ENCODE assay signal across 8 cellular contexts in the genomic region with DNA sequence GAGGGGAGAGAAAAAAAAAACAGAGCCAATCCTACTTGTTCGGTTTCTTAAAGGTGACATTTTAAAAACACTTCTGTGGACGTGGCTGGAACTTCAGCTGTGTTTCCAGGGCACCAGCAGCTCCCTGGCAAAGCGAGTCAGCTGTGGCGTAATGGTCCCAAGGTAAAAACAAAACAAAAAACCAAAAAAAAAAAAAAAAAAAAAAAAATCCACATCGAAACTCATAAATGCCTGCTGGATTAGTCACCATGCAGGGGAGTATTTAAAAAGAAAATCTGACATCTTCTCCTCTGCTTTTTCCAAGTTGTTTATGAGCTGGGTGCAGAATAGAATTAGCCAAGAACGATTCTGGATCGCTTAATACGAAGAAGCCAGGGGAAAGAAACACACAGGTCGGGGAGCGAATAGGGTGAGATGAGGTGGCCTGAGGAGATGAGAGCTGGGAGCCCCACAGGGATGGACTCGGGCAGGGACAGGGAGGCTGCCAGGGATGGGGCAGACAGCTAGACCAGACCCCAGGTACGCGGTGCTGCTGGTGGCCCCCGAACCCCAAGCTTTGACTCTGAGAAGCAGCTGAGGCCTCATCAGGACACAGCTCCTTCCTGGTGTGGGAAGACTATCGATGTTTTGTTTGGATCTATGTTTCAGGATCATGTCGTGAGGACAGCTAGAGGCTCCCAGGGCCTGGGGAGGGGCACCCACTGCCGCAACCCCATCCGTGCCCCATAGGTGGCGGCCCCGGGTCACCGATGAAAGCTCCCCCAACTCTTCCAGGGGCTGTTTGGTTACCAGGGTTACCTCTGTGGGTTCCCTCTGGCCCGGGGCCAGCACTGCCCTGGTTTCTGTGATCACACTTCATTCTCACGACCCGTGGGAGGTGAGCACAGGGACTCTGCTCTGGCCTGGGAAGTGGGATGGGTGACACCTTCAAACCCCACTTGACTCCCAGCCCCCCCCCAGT. TPM values are rescaled to one million over a fixed set of nuclear protein-coding genes. Genes with fewer than 3 reads are reported as not detected.
DNase-seq lines count a peak whose midpoint lies in the region; ATAC-seq and TF ChIP-seq lines count a peak whose summit lies in the region.

No MANE protein-coding gene starts in this region.

- no peak for TF ChIP-seq EP300 in tibial nerve (IDR thresholded peaks at IDR 0.05)

- POLR2A ChIA-PET in activated CD4-positive, alpha-beta memory T cell treated with anti-CD3 and anti-CD28 coated beads, Interleukin-2, amount 10 ng/mL, durations not matched to agents 7 days and 5 days (lab: Charles Lee) = interaction anchor here (1.7 to 1.8 kb wide), 2 partner anchors 8 to 14 kb away, joined by 8 to 11 read pairs; partner anchors contain the start of genes SNAPC2 and TIMM44

- H3K4me3 ChIP-seq in GM12865 (ENCODE audit: low read depth, low read length) (no peak overlapping the region), tibial nerve (peak overlapping the region in 1 of 4 donors; percentile 23)

- TF ChIP-seq POLR2A in tibial nerve (IDR thresholded peaks at IDR 0.05) = no peak

- H3K4me3 Mint-ChIP-seq in activated CD4-positive, alpha-beta memory T cell treated with anti-CD3 and anti-CD28 coated beads, Interleukin-2, amount 10 ng/mL, durations not matched to agents 7 days and 5 days = no peak overlapping the region
- peak overlapping the region; percentile 45 for H3K4me3 Mint-ChIP-seq in natural killer cell

- H3K27ac ChIP-seq in tibial nerve = peak overlapping the region; percentile 54 to 94 (median 80)

- TF ChIP-seq CTCF in GM12865 (IDR thresholded peaks at IDR 0.05; ENCODE audit: insufficient read depth, low read depth, low read length, missing control alignments) (peak; percentile 45), natural killer cell (IDR thresholded peaks at IDR 0.05) (peak; percentile 49), tibial nerve (IDR thresholded peaks at IDR 0.05) (peak in 1 of 5 experiments; percentile 9)

- H3K27me3 Mint-ChIP-seq in activated CD4-positive, alpha-beta memory T cell treated with anti-CD3 and anti-CD28 coated beads, Interleukin-2, amount 10 ng/mL, durations not matched to agents 7 days and 5 days = no peaks in the 10 kb centered on the region
- H3K27me3 Mint-ChIP-seq in natural killer cell (ENCODE audit: low read depth in 2 of 2) = no peaks in the 10 kb centered on the region

- 49 to 53% methylated on average over 24 of the region's 24 CpGs for WGBS in tibial nerve, 2 donors

- DNase-seq in GM12865 (ENCODE audit: low read depth) (peak; percentile 72), MV-4-11 (lab: John Stamatoyannopoulos, UW) (peak; percentile 76), natural killer cell (peak; percentile 72), tibial nerve (ENCODE audit: low spot score in 2 of 2) (peak; percentile 48 to 53), OCI-M2 (lab: John Stamatoyannopoulos, UW; ENCODE audit: unreplicated experiment) (no peak), NCI-H2029 treated with DMSO at 0.1 percent for 48 hours (lab: John Stamatoyannopoulos, UW) (no peak)
- DNase-seq in activated CD4-positive, alpha-beta memory T cell treated with anti-CD3 and anti-CD28 coated beads, Interleukin-2, amount 10 ng/mL, durations not matched to agents 7 days and 5 days = peak; percentile 56
- peak; percentile 66 for DNase-seq in effector CD8-positive, alpha-beta T cell (lab: John Stamatoyannopoulos, UW)

- CTCF ChIA-PET in activated CD4-positive, alpha-beta memory T cell treated with anti-CD3 and anti-CD28 coated beads, Interleukin-2, amount 10 ng/mL, durations not matched to agents 7 days and 5 days (lab: Charles Lee) = interaction anchor here (0.6 to 3.5 kb wide), 8 partner anchors 9 to 605 kb away, joined by 3 to 28 read pairs (median 4); partner anchors contain the start of genes SNAPC2 and TIMM44

- no peaks in the 10 kb centered on the region for H3K9me3 ChIP-seq in tibial nerve

- peaks cover 16% of the 10 kb centered on the region for H3K4me1 Mint-ChIP-seq in activated CD4-positive, alpha-beta memory T cell treated with anti-CD3 and anti-CD28 coated beads, Interleukin-2, amount 10 ng/mL, durations not matched to agents 7 days and 5 days
- H3K4me1 Mint-ChIP-seq in natural killer cell = peaks cover 0 to 19% of the 10 kb centered on the region in 2 donors

- intact Hi-C loops in natural killer cell (cut with micrococcal nuclease) = loop anchor here (2.0 kb wide), 1 partner anchor 14 kb away; the partner anchor contains the start of gene TIMM44

- H3K4me1 ChIP-seq in tibial nerve = peaks cover 0 to 54% (median 23%) of the 10 kb centered on the region in 4 donors

- H3K9me3 Mint-ChIP-seq in activated CD4-positive, alpha-beta memory T cell treated with anti-CD3 and anti-CD28 coated beads, Interleukin-2, amount 10 ng/mL, durations not matched to agents 7 days and 5 days = no peaks in the 10 kb centered on the region
- H3K9me3 Mint-ChIP-seq in natural killer cell = no peaks in the 10 kb centered on the region

- peaks cover 6% of the 10 kb centered on the region for H3K36me3 Mint-ChIP-seq in activated CD4-positive, alpha-beta memory T cell treated with anti-CD3 and anti-CD28 coated beads, Interleukin-2, amount 10 ng/mL, durations not matched to agents 7 days and 5 days (ENCODE audit: low read depth)
- H3K36me3 Mint-ChIP-seq in natural killer cell = no peaks in the 10 kb centered on the region

- ATAC-seq in natural killer cell = peak; percentile 65 to 67 (median 66)

- H3K27ac Mint-ChIP-seq in activated CD4-positive, alpha-beta memory T cell treated with anti-CD3 and anti-CD28 coated beads, Interleukin-2, amount 10 ng/mL, durations not matched to agents 7 days and 5 days = no peak overlapping the region
- H3K27ac Mint-ChIP-seq in natural killer cell = peak overlapping the region; percentile 67 to 80

- H3K27me3 ChIP-seq in tibial nerve = no peaks in the 10 kb centered on the region

- peaks cover 4 to 57% (median 30%) of the 10 kb centered on the region in 3 donors for H3K36me3 ChIP-seq in tibial nerve

RNA-seq across cellular contexts. Expression of gene CTXN1, which starts 3.1 kb away (rescaled TPM):
- total RNA-seq in activated CD4-positive, alpha-beta memory T cell treated with anti-CD3 and anti-CD28 coated beads, Interleukin-2, amount 10 ng/mL, durations not matched to agents 7 days and 5 days = not detected
- total RNA-seq in natural killer cell (under 1 TPM in 1 of 3 donors, not detected in 2; 0.39 TPM), tibial nerve (1 to 10 TPM in 3 of 4 donors, under 1 TPM in 1; 0.66 to 7.2 (median 3.0) TPM)

RNA-seq across cellular contexts. Expression of gene SNAPC2, which starts 8.9 kb away (rescaled TPM):
- 10 to 100 TPM; 20.4 to 24.1 TPM for total RNA-seq in activated CD4-positive, alpha-beta memory T cell treated with anti-CD3 and anti-CD28 coated beads, Interleukin-2, amount 10 ng/mL, durations not matched to agents 7 days and 5 days
- 10 to 100 TPM; 22.1 to 32.4 (median 27.1) TPM for total RNA-seq in natural killer cell
- 10 to 100 TPM; 11.6 to 26.4 (median 16.1) TPM for total RNA-seq in tibial nerve

RNA-seq across cellular contexts. Expression of gene TGFBR3L, which starts 14.4 kb away (rescaled TPM):
- 1 to 10 TPM; 4.2 to 4.6 TPM for total RNA-seq in activated CD4-positive, alpha-beta memory T cell treated with anti-CD3 and anti-CD28 coated beads, Interleukin-2, amount 10 ng/mL, durations not matched to agents 7 days and 5 days
- total RNA-seq in natural killer cell = 1 to 10 TPM; 3.5 to 4.6 (median 4.4) TPM
- not detected for total RNA-seq in tibial nerve

RNA-seq across cellular contexts. Expression of gene TIMM44, which starts 14.4 kb away (rescaled TPM):
- total RNA-seq in activated CD4-positive, alpha-beta memory T cell treated with anti-CD3 and anti-CD28 coated beads, Interleukin-2, amount 10 ng/mL, durations not matched to agents 7 days and 5 days = 10 to 100 TPM; 48.4 to 50.9 TPM
- total RNA-seq in natural killer cell (100 to 1,000 TPM in 1 of 3 donors, 10 to 100 TPM in 2; 83.3 to 116 (median 89.4) TPM), tibial nerve (10 to 100 TPM; 60.1 to 91.3 (median 77.1) TPM)

RNA-seq across cellular contexts. Expression of gene MAP2K7, which starts 25.3 kb away (rescaled TPM):
- 10 to 100 TPM; 42.6 to 42.9 TPM for total RNA-seq in activated CD4-positive, alpha-beta memory T cell treated with anti-CD3 and anti-CD28 coated beads, Interleukin-2, amount 10 ng/mL, durations not matched to agents 7 days and 5 days
- 100 to 1,000 TPM; 131 to 218 (median 159) TPM for total RNA-seq in natural killer cell
- total RNA-seq in tibial nerve = 10 to 100 TPM; 11.1 to 31.2 (median 20.9) TPM

Comparison
In these comparisons a context has a peak if more than half of its experiments do, and no peak if none do; other contexts are left out.
1. DNase-seq: peak in GM12865 (single experiment), MV-4-11 (single experiment), activated CD4-positive, alpha-beta memory T cell treated with anti-CD3 and anti-CD28 coated beads, Interleukin-2, amount 10 ng/mL, durations not matched to agents 7 days and 5 days (single experiment), effector CD8-positive, alpha-beta T cell (single experiment), natural killer cell (single experiment) and tibial nerve (2 of 2); none in OCI-M2 (single experiment) and NCI-H2029 treated with DMSO at 0.1 percent for 48 hours (single experiment).
2. RNA of gene TGFBR3L, which starts 14.4 kb away (total RNA-seq): 4.2 to 4.6 TPM in activated CD4-positive, alpha-beta memory T cell treated with anti-CD3 and anti-CD28 coated beads, Interleukin-2, amount 10 ng/mL, durations not matched to agents 7 days and 5 days and 3.5 to 4.6 TPM in natural killer cell; not detected in tibial nerve; every median in the first group is over 4 times any median in the second.